In the genomic region with DNA sequence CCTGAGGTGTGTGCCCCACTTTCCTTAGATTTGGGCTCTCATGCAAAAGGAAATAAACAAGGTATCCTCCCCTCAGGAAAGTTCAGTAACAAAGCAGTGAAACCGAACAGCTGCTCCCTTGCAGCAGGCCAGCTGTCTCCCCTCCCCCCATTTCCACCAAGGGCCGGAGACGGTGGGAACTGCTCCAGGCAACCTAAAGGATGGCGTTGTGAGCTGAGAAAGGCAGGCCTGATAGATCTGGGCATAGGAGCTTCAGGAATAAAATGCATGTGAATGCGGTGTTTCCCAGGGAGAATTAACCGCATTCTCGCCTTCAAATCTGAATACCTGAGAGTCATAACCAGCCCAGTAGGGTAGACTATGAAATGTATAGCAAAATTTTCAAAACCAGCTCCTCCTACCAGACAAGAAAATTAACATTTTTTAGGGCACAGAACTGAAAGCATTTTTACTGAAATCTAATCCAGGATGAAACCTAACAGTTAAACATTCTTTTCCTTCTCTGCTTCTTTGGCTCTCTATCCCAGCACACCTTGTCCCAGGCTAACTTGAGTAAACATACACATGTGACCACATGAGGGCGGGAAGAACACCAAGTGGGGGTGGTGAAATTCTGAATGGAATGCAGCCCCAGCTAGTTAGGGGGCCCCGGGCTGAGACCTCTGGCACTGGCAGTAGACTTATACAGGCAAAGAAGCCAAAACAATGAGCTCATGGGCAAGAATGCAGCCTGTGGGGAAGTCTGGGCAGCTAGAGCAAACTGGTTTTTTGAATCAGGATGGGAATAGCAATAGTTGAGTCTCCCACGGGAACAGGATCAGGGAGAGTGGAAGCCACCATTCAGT, we compare ENCODE assay signal across 8 cellular contexts. TPM values are rescaled to one million over a fixed set of nuclear protein-coding genes. Genes with fewer than 3 reads are reported as not detected.
DNase-seq lines count a peak whose midpoint lies in the region; ATAC-seq and TF ChIP-seq lines count a peak whose summit lies in the region.

No MANE protein-coding gene starts in this region.

- H3K4me1 Mint-ChIP-seq in HFFc6 (ENCODE audit: low read depth), result peaks cover 76% of the 10 kb centered on the region
- H3K4me1 Mint-ChIP-seq in activated T-helper 17 cell treated with anti-CD3 and anti-CD28 coated beads, Interleukin-2, amount 50 U/mL, for 72 hours, result peaks cover 59% of the 10 kb centered on the region
- H3K4me1 Mint-ChIP-seq in nephron, result peaks cover 52% of the 10 kb centered on the region

- DNase-seq in HFFc6, result peak; percentile 94
- DNase-seq in NCI-H2227 (lab: John Stamatoyannopoulos, UW; ENCODE audit: unreplicated experiment), result peak; percentile 77
- DNase-seq in fibroblast of the conjunctiva (ENCODE audit: low read depth), result peak; percentile 93
- peak; percentile 88 to 97 for DNase-seq in uterus
- DNase-seq in cortex of kidney (lab: John Stamatoyannopoulos, UW), result no peak

- H3K36me3 ChIP-seq in ES-I3 (ENCODE audit: insufficient read depth, low read length) (peaks cover 4% of the 10 kb centered on the region; the same call in 1 of the 2 replicates), uterus (no peaks in the 10 kb centered on the region)

- intact Hi-C loops in uterus (cut with DNase I; ENCODE audit: low total_unique reads), result no loop called here

- H3K36me3 Mint-ChIP-seq in HFFc6 (ENCODE audit: low read depth), result peaks cover 28% of the 10 kb centered on the region
- peaks cover 81% of the 10 kb centered on the region for H3K36me3 Mint-ChIP-seq in activated T-helper 17 cell treated with anti-CD3 and anti-CD28 coated beads, Interleukin-2, amount 50 U/mL, for 72 hours (ENCODE audit: low read depth)
- H3K36me3 Mint-ChIP-seq in nephron (ENCODE audit: low read depth), result peaks cover 22% of the 10 kb centered on the region

- TF ChIP-seq CTCF in HFFc6 (IDR thresholded peaks at IDR 0.05), result peak; percentile 40
- TF ChIP-seq CTCF in nephron (IDR thresholded peaks at IDR 0.05; ENCODE audit: unreplicated experiment in 3 of 3), result no peak
- peak in 1 of 4 experiments; percentile 16 for TF ChIP-seq CTCF in uterus (IDR thresholded peaks at IDR 0.05)

- peaks cover 40% of the 10 kb centered on the region for H3K4me1 ChIP-seq in ES-I3 (ENCODE audit: insufficient read depth, low read length)
- peaks cover 38 to 51% of the 10 kb centered on the region in 2 donors for H3K4me1 ChIP-seq in uterus

- H3K9ac ChIP-seq in ES-I3 (ENCODE audit: low read depth, low read length), result peak overlapping the region; percentile 24

- H3K27ac Mint-ChIP-seq in HFFc6, result peak overlapping the region; percentile 96
- H3K27ac Mint-ChIP-seq in activated T-helper 17 cell treated with anti-CD3 and anti-CD28 coated beads, Interleukin-2, amount 50 U/mL, for 72 hours, result peak overlapping the region; percentile 92
- peak overlapping the region; percentile 97 to 98 (median 98) for H3K27ac Mint-ChIP-seq in nephron

- H3K9me3 Mint-ChIP-seq in HFFc6 (peaks cover 28% of the 10 kb centered on the region), nephron (no peaks in the 10 kb centered on the region)
- H3K9me3 Mint-ChIP-seq in activated T-helper 17 cell treated with anti-CD3 and anti-CD28 coated beads, Interleukin-2, amount 50 U/mL, for 72 hours, result no peaks in the 10 kb centered on the region

- peak overlapping the region; percentile 99 for H3K27ac ChIP-seq in uterus

- peak; percentile 34 for ATAC-seq in activated T-helper 17 cell treated with anti-CD3 and anti-CD28 coated beads, Interleukin-2, amount 50 U/mL, for 72 hours (replicated peaks)

- H3K4me3 ChIP-seq in uterus, result peak overlapping the region; percentile 33 to 40

- H3K27me3 ChIP-seq in uterus, result no peaks in the 10 kb centered on the region

- H3K9me3 ChIP-seq in ES-I3 (ENCODE audit: control insufficient read depth, insufficient read depth, low read length) (no peaks in the 10 kb centered on the region), uterus (no peaks in the 10 kb centered on the region)

- H3K27me3 Mint-ChIP-seq in HFFc6 (ENCODE audit: insufficient read depth) (peaks cover 71% of the 10 kb centered on the region), nephron (ENCODE audit: low read depth) (no peaks in the 10 kb centered on the region)
- H3K27me3 Mint-ChIP-seq in activated T-helper 17 cell treated with anti-CD3 and anti-CD28 coated beads, Interleukin-2, amount 50 U/mL, for 72 hours, result no peaks in the 10 kb centered on the region

- H3K4me3 Mint-ChIP-seq in HFFc6 (peak overlapping the region; percentile 96), nephron (peak overlapping the region; percentile 57 to 74 (median 72))
- peak overlapping the region; percentile 98 for H3K4me3 Mint-ChIP-seq in activated T-helper 17 cell treated with anti-CD3 and anti-CD28 coated beads, Interleukin-2, amount 50 U/mL, for 72 hours

- peak; percentile 30 to 55 for TF ChIP-seq POLR2A in uterus (IDR thresholded peaks at IDR 0.05)

RNA-seq across cellular contexts. Expression of gene MCL1, which starts 11.5 kb away (rescaled TPM):
- total RNA-seq in HFFc6 (2021; fragmentation: NEBNext Ultra II Directional; extraction: Animal tissue kit (Norgen Biotek cat#: 25700)), result 100 to 1,000 TPM; 155 to 170 (median 164) TPM
- total RNA-seq in activated T-helper 17 cell treated with anti-CD3 and anti-CD28 coated beads, Interleukin-2, amount 50 U/mL, for 72 hours, result 100 to 1,000 TPM; 235 to 351 TPM
- total RNA-seq in uterus, result 100 to 1,000 TPM; 125 to 266 (median 207) TPM

RNA-seq across cellular contexts. Expression of gene ADAMTSL4, which starts 18.7 kb away (rescaled TPM):
- 10 to 100 TPM; 33.7 to 61.2 (median 38.2) TPM for total RNA-seq in HFFc6 (2021; fragmentation: NEBNext Ultra II Directional; extraction: Animal tissue kit (Norgen Biotek cat#: 25700))
- under 1 TPM; 0.29 to 0.37 TPM for total RNA-seq in activated T-helper 17 cell treated with anti-CD3 and anti-CD28 coated beads, Interleukin-2, amount 50 U/mL, for 72 hours
- total RNA-seq in uterus, result 100 to 1,000 TPM in 1 of 4 donors, 10 to 100 TPM in 3; 15.9 to 133 (median 35.4) TPM

RNA-seq across cellular contexts. Expression of gene FALEC, which starts 52.4 kb away (rescaled TPM):
- under 1 TPM in 2 of 6 experiments, not detected in 4; 0.43 to 0.59 TPM for total RNA-seq in HFFc6 (2021; fragmentation: NEBNext Ultra II Directional; extraction: Animal tissue kit (Norgen Biotek cat#: 25700))
- 1 to 10 TPM in 1 of 2 donors, not detected in 1; 1.2 TPM for total RNA-seq in activated T-helper 17 cell treated with anti-CD3 and anti-CD28 coated beads, Interleukin-2, amount 50 U/mL, for 72 hours
- 1 to 10 TPM in 1 of 4 donors, under 1 TPM in 1, not detected in 2; 0.88 to 1.0 TPM for total RNA-seq in uterus

Comparison
In these comparisons a context has a peak if more than half of its experiments do, and no peak if none do; other contexts are left out.
1. RNA of gene ADAMTSL4, which starts 18.7 kb away (total RNA-seq): 33.7 to 61.2 TPM in HFFc6 and 15.9 to 133 TPM in uterus; 0.29 to 0.37 TPM in activated T-helper 17 cell treated with anti-CD3 and anti-CD28 coated beads, Interleukin-2, amount 50 U/mL, for 72 hours; every median in the first group is over 10 times any median in the second.
2. Peak in every context shown above with its lines, with median percentiles within 50 percentile points of each other: H3K27ac Mint-ChIP-seq and H3K4me3 Mint-ChIP-seq.